Comparison of ENCODE assay signal across 7 cellular contexts in genomic region chr3:120004008-120004498, GRCh38.
A peak's percentile ranks its signal among the peaks of the same experiment; 100 is the strongest.
DNase-seq lines count a peak whose midpoint lies in the region; ATAC-seq and TF ChIP-seq lines count a peak whose summit lies in the region.
"Not testable (repeated sequence)": the region's sequence is repeated elsewhere in the genome, so short reads cannot be mapped to it uniquely, and the experiment has no call there.

No MANE protein-coding gene starts in this region.

- H3K27ac ChIP-seq in HEK293 (ENCODE audit: extremely low read depth, low read depth, low read length) (peak overlapping the region; percentile 17; the same call in 1 of the 2 replicates), RWPE1 (peak overlapping the region; percentile 31; the same call in 1 of the 2 replicates), mesenchymal stem cell (ENCODE audit: low read length, poor library complexity, severe bottlenecking) (peak overlapping the region; percentile 0)

- H3K79me1 ChIP-seq in mesenchymal stem cell (replicated peaks; ENCODE audit: low read length, poor library complexity, severe bottlenecking): not testable (repeated sequence)

- H4K8ac ChIP-seq in mesenchymal stem cell (ENCODE audit: low read length): not testable (repeated sequence)

- peak overlapping the region in 1 of 2 experiments; percentile 51 for H2BK12ac ChIP-seq in mesenchymal stem cell (ENCODE audit: low read length in 2 of 2)

- intact Hi-C loops in head of caudate nucleus (cut with DNase I): not testable (repeated sequence)

- H3K4me2 ChIP-seq in mesenchymal stem cell (ENCODE audit: low read length, poor library complexity, severe bottlenecking): not testable (repeated sequence)

- H3K14ac ChIP-seq in mesenchymal stem cell (ENCODE audit: low read length in 2 of 2): peak overlapping the region in 1 of 2 experiments; percentile 53

- peaks cover 31% of the 10 kb centered on the region for H3K36me3 Mint-ChIP-seq in activated T-cell treated with anti-CD3 and anti-CD28 coated beads, Interleukin-2, amount 50 U/mL, for 4 hours (ENCODE audit: insufficient read depth)

- H2AK5ac ChIP-seq in mesenchymal stem cell (ENCODE audit: low read length, severe bottlenecking): not testable (repeated sequence)

- H3K4me1 Mint-ChIP-seq in activated T-cell treated with anti-CD3 and anti-CD28 coated beads, Interleukin-2, amount 50 U/mL, for 4 hours (ENCODE audit: low read depth): peaks cover 58% of the 10 kb centered on the region

- 30% methylated on average over 10 of the region's 11 CpGs for WGBS in mesenchymal stem cell

- H3K27me3 Mint-ChIP-seq in activated T-cell treated with anti-CD3 and anti-CD28 coated beads, Interleukin-2, amount 50 U/mL, for 4 hours (ENCODE audit: low read depth): not testable (repeated sequence)

- not testable (repeated sequence) for H2AFZ ChIP-seq in mesenchymal stem cell (ENCODE audit: low read depth, low read length)

- ATAC-seq in activated T-cell treated with anti-CD3 and anti-CD28 coated beads, Interleukin-2, amount 50 U/mL, for 4 hours: not testable (repeated sequence)

- not testable (repeated sequence) for H3K27me3 ChIP-seq in mesenchymal stem cell (ENCODE audit: control insufficient read depth in 1 of 2, insufficient read depth in 1 of 2, low read length in 2 of 2)

- not testable (repeated sequence) for TF ChIP-seq CTCF in HEK293 (tag by site-specific recombination; IDR thresholded peaks at IDR 0.05); RWPE1 (conservative IDR thresholded peaks at IDR 0.05; ENCODE audit: low read depth); choroid plexus epithelial cell (conservative IDR thresholded peaks at IDR 0.05; ENCODE audit: low read depth, low read length)

- not testable (repeated sequence) for H2BK120ac ChIP-seq in mesenchymal stem cell (ENCODE audit: low read depth, low read length)

- not testable (repeated sequence) for H3K9me3 ChIP-seq in HEK293 (ENCODE audit: control insufficient read depth, insufficient read depth, low read depth, low read length); mesenchymal stem cell (ENCODE audit: control insufficient read depth, low read length)

- DNase-seq in RWPE1 (ENCODE audit: low spot score): not testable (repeated sequence)
- DNase-seq in activated T-cell treated with anti-CD3 and anti-CD28 coated beads, Interleukin-2, amount 50 U/mL, for 4 hours: peak; percentile 14
- DNase-seq in choroid plexus epithelial cell (ENCODE audit: low read depth) (peak; percentile 83), head of caudate nucleus (peak in 22 of 42 donors; percentile 6 to 61 (median 27)), mesenchymal stem cell (peak; percentile 45), smooth muscle cell of the brain vasculature (ENCODE audit: low read depth, low spot score) (peak; percentile 31)

- not testable (repeated sequence) for H3K4me3 ChIP-seq in HEK293 (ENCODE audit: low read depth, low read length); mesenchymal stem cell (ENCODE audit: insufficient read depth in 1 of 2, low read depth in 1 of 2, low read length in 2 of 2)
- H3K4me3 ChIP-seq in choroid plexus epithelial cell (ENCODE audit: low read depth, low read length): peak overlapping the region; percentile 1

- POLR2A ChIA-PET in HEK293 (lab: Yijun Ruan, JAX); RWPE1 (lab: Yijun Ruan, JAX; ENCODE audit: low non-redundant PET): not testable (repeated sequence)

- not testable (repeated sequence) for H2BK5ac ChIP-seq in mesenchymal stem cell (ENCODE audit: low read depth, low read length, poor library complexity, severe bottlenecking)

- not testable (repeated sequence) for H3K4ac ChIP-seq in mesenchymal stem cell (ENCODE audit: low read depth in 1 of 2, low read length in 2 of 2)

- peak overlapping the region in 1 of 2 experiments; percentile 67 for H3K18ac ChIP-seq in mesenchymal stem cell (ENCODE audit: low read depth in 1 of 2, low read length in 2 of 2)

- H3K36me3 ChIP-seq in HEK293 (ENCODE audit: control insufficient read depth in 2 of 2, insufficient read depth in 1 of 2, low read length in 2 of 2): not testable (repeated sequence)
- peaks cover 0 to 25% of the 10 kb centered on the region in 2 experiments for H3K36me3 ChIP-seq in mesenchymal stem cell (ENCODE audit: control insufficient read depth in 1 of 2, insufficient read depth in 2 of 2, low read depth in 1 of 2, low read length in 2 of 2)

- not testable (repeated sequence) for H3K9ac ChIP-seq in mesenchymal stem cell (ENCODE audit: low read length)

- not testable (repeated sequence) for H3K23ac ChIP-seq in mesenchymal stem cell (ENCODE audit: low read length in 2 of 2)

- not testable (repeated sequence) for H2BK15ac ChIP-seq in mesenchymal stem cell (ENCODE audit: low read depth, poor library complexity, severe bottlenecking)

- CTCF ChIA-PET in HEK293 (lab: Yijun Ruan, JAX): interaction anchor here (0.6 kb wide), 1 partner anchor 38 kb away, joined by 5 read pairs; no protein-coding TSS in a partner anchor
- CTCF ChIA-PET in RWPE1 (lab: Yijun Ruan, JAX): not testable (repeated sequence)

- H3K4me1 ChIP-seq in HEK293 (ENCODE audit: control insufficient read depth, insufficient read depth, low read length); mesenchymal stem cell (ENCODE audit: control insufficient read depth, insufficient read depth, low read depth, low read length): not testable (repeated sequence)

- H3K9me3 Mint-ChIP-seq in activated T-cell treated with anti-CD3 and anti-CD28 coated beads, Interleukin-2, amount 50 U/mL, for 4 hours: peaks cover 15% of the 10 kb centered on the region

- not testable (repeated sequence) for H3K4me3 Mint-ChIP-seq in activated T-cell treated with anti-CD3 and anti-CD28 coated beads, Interleukin-2, amount 50 U/mL, for 4 hours

- H4K91ac ChIP-seq in mesenchymal stem cell (ENCODE audit: low read length): not testable (repeated sequence)

TF ChIP-seq in HEK293, 187 proteins besides CTCF, POLR2A, EP300 and RAD21:
- TF ChIP-seq GLIS1 (tag by site-specific recombination; IDR thresholded peaks at IDR 0.05) (0 out of 2 replicates have a peak, but pooled peaks have one; percentile 25), EGR2 (tag by site-specific recombination; IDR thresholded peaks at IDR 0.05; ENCODE audit: low read depth) (peak; percentile 92), ZIC2 (tag by site-specific recombination; IDR thresholded peaks at IDR 0.05) (peak; percentile 76), ZFHX2 (tag by site-specific recombination; conservative IDR thresholded peaks at IDR 0.05) (peak; percentile 92), ZNF692 (tag by site-specific recombination; IDR thresholded peaks at IDR 0.05) (peak; percentile 69; the same call in 1 of the 2 replicates), ZBTB8A (tag by site-specific recombination; IDR thresholded peaks at IDR 0.05) (0 out of 2 replicates have a peak, but pooled peaks have one; percentile 15), OSR2 (tag by site-specific recombination; IDR thresholded peaks at IDR 0.05) (0 out of 2 replicates have a peak, but pooled peaks have one; percentile 29), ZNF600 (tag by site-specific recombination; IDR thresholded peaks at IDR 0.05) (peak; percentile 51; the same call in 1 of the 2 replicates), TRIM28 (IDR thresholded peaks at IDR 0.05; ENCODE audit: borderline replicate concordance, low read length) (peak; percentile 85), ZFP69B (tag by site-specific recombination; IDR thresholded peaks at IDR 0.05) (0 out of 2 replicates have a peak, but pooled peaks have one; percentile 48)
